ENCODE assay signal across 8 cellular contexts in the genomic region with DNA sequence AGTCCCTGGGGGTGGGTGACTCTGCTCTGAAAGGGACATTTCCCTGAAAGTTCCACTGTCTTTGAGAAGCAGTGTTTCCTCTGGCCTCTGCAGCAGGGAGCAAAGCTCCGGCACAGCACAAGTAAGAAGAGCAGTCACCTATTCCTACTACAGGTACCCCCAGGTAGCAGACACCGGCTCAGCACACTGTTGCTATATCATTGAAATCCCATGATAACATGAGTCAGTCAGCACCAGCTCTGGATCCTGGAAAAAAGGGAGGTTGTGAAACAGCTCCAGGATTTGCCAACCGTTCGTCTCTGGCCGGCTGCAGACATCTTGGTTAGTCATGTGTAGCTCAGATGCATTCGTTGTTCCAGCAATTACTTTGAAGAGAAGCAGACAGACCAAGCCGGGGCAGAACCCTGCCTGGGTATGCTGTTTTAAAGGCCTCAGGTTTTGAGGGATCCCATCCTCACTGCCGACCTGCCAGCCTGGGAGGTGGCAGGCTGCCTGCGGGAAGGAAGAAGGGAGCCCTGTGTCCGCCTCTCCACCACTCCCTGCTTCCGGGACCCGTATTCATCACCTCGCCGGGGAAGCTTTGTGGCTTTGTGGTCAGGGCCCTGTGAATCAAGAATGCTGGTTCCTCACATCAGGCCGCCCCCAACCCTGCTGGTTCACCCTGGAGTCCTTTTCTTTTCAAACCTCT.
DNase-seq lines count a peak whose midpoint lies in the region; ATAC-seq lines count a peak whose summit lies in the region.

No MANE protein-coding gene starts in this region.

- intact Hi-C loops in left cardiac atrium (cut with DNase I) (no loop called here), Right ventricle myocardium inferior (cut with DNase I) (no loop called here)

- DNase-seq in left cardiac atrium (peak; percentile 50), Right ventricle myocardium inferior (ENCODE audit: missing footprints) (no peak), pulmonary artery endothelial cell (ENCODE audit: low read depth, low spot score) (peak; percentile 41), NCI-H510A treated with DMSO at 0.1 percent for 48 hours (lab: John Stamatoyannopoulos, UW) (no peak), NCI-H1417 (lab: John Stamatoyannopoulos, UW) (no peak)
- peak; percentile 58 for DNase-seq in activated CD4-positive, CD25-positive, alpha-beta regulatory T cell treated with anti-CD3 and anti-CD28 coated beads, Interleukin-2, amount 50 U/mL, for 72 hours
- peak; percentile 33 for DNase-seq in central memory CD4-positive, alpha-beta T cell

- peak; percentile 65 to 72 for ATAC-seq in left cardiac atrium
- no peak for ATAC-seq in Right ventricle myocardium inferior
- ATAC-seq in HG02610 (IDR thresholded peaks at IDR 0.05; ENCODE audit: unreplicated experiment), result no peak

Comparison
In these comparisons a context has a peak if more than half of its experiments do, and no peak if none do; other contexts are left out.
1. ATAC-seq: peak in left cardiac atrium (2 of 2); none in Right ventricle myocardium inferior (single experiment) and HG02610 (single experiment).
2. DNase-seq: peak in left cardiac atrium (single experiment), activated CD4-positive, CD25-positive, alpha-beta regulatory T cell treated with anti-CD3 and anti-CD28 coated beads, Interleukin-2, amount 50 U/mL, for 72 hours (single experiment), central memory CD4-positive, alpha-beta T cell (single experiment) and pulmonary artery endothelial cell (single experiment); none in Right ventricle myocardium inferior (single experiment), NCI-H510A treated with DMSO at 0.1 percent for 48 hours (single experiment) and NCI-H1417 (0 of 3).